In genomic region chr3:159892171-159892791, GRCh38 we compare ENCODE assay signal across 19 cellular contexts. TPM values are rescaled to one million over a fixed set of nuclear protein-coding genes. Genes with fewer than 3 reads are reported as not detected.
DNase-seq lines count a peak whose midpoint lies in the region; ATAC-seq lines count a peak whose summit lies in the region.
"Had no signal": no experiment of that assay in that cellular context is flagged by ENCODE, and none has a peak within 500 bp of the region (broad histone marks: within the 10 kb centered on the region; RNA-seq: fewer than 3 reads in every experiment).

No MANE protein-coding gene starts in this region.

- no peak for ATAC-seq in GM21786 (IDR thresholded peaks at IDR 0.05; ENCODE audit: unreplicated experiment)
- ATAC-seq in GM21576 (IDR thresholded peaks at IDR 0.05; ENCODE audit: unreplicated experiment): no peak

- DNase-seq in C1 segment of cervical spinal cord (lab: John Stamatoyannopoulos, UW) (peak in 10 of 14 donors; percentile 10 to 91 (median 40)), LHCN-M2 (ENCODE audit: low read depth) (peak; percentile 42), cerebellum (ENCODE audit: low spot score) (peak; percentile 78), myocyte (ENCODE audit: low read depth) (peak; percentile 67), midbrain (lab: John Stamatoyannopoulos, UW) (no peak), SW480 (ENCODE audit: low spot score) (no peak)
- DNase-seq: activated CD4-positive, CD25-positive, alpha-beta regulatory T cell treated with anti-CD3 and anti-CD28 coated beads, Interleukin-2, amount 50 U/mL, for 72 hours; activated effector memory CD4-positive, alpha-beta T cell treated with anti-CD3 and anti-CD28 coated beads, Interleukin-2, amount 50 U/mL, for 16 hours; AML-193; aorta; DMS153; esophagus squamous epithelium; NCI-H2081 treated with DMSO at 0.1 percent for 48 hours; ovary; SIG-M5; T-helper 9 cell; trophoblast cell had no signal

RNA-seq across cellular contexts. Expression of gene SCHIP1, which starts 52.6 kb away (rescaled TPM):
- 5.6 and 8.3 TPM in 2 replicates for total RNA-seq in LHCN-M2 (2014; rRNA removed)
- polyA plus RNA-seq in LHCN-M2 (2012): 2.1 TPM
- 57.3 TPM for total RNA-seq in cerebellum
- 17.1 and 26.5 TPM in 2 replicates for total RNA-seq in myocyte
- polyA plus RNA-seq in myocyte (2012): 9.3 TPM

Comparison
In these comparisons a context has a peak if more than half of its experiments do, and no peak if none do; other contexts are left out.
1. DNase-seq: peak in C1 segment of cervical spinal cord (10 of 14), LHCN-M2 (single experiment), cerebellum (single experiment) and myocyte (single experiment); none in midbrain (single experiment) and SW480 (single experiment).